8 cellular contexts compared by ENCODE assay signal in genomic region chr11:102452461-102453285, GRCh38. TPM values are rescaled to one million over a fixed set of nuclear protein-coding genes. Genes with fewer than 3 reads are reported as not detected.
DNase-seq lines count a peak whose midpoint lies in the region; ATAC-seq, FAIRE-seq and TF ChIP-seq lines count a peak whose summit lies in the region.

TMEM123 (minus strand) TSS chr11:102452765; CDS start chr11:102452623, 142 bp downstream.

- WGBS in right cardiac atrium: under 1% methylated on average over 82 of the region's 82 CpGs

- FAIRE-seq in GM12892 (lab: Jason Lieb, UNC): no peak

- H3K9me3 ChIP-seq in right cardiac atrium (ENCODE audit: control insufficient read depth, low read length): no peaks in the 10 kb centered on the region
- no peaks in the 10 kb centered on the region for H3K9me3 ChIP-seq in vagina

- DNase-seq in GM12892 (ENCODE audit: insufficient read length): peak; percentile 66
- DNase-seq in NCI-H1092 treated with DMSO at 0.1 percent for 48 hours (lab: John Stamatoyannopoulos, UW): peak; percentile 79
- DNase-seq in right cardiac atrium: peak; percentile 81 to 94 (median 94)
- DNase-seq in vagina (ENCODE audit: extremely low spot score in 2 of 2): no peak

- peak; percentile 89 for TF ChIP-seq POLR2A in GM12892 (IDR thresholded peaks at IDR 0.05; ENCODE audit: low read depth, low read length)
- peak in 1 of 2 donors; percentile 64 for TF ChIP-seq POLR2A in vagina (IDR thresholded peaks at IDR 0.05)

- ATAC-seq in HG02588 (IDR thresholded peaks at IDR 0.05; ENCODE audit: unreplicated experiment) (peak; percentile 59), right cardiac atrium (peak; percentile 94)

- no peak for TF ChIP-seq CTCF in vagina (IDR thresholded peaks at IDR 0.05)

- H3K27ac ChIP-seq in angular gyrus (ENCODE audit: low read depth, low read length): peak within 1 kb of the TSS; percentile 87
- H3K27ac ChIP-seq in right cardiac atrium (ENCODE audit: low read length): peak within 1 kb of the TSS; percentile 81
- peak within 1 kb of the TSS; percentile 93 for H3K27ac ChIP-seq in rectal smooth muscle tissue (ENCODE audit: low read depth, low read length)
- peak within 1 kb of the TSS; percentile 91 for H3K27ac ChIP-seq in vagina

- no peaks in the 10 kb centered on the region for H3K4me1 ChIP-seq in right cardiac atrium (ENCODE audit: control insufficient read depth, insufficient read depth, low read length)
- H3K4me1 ChIP-seq in rectal smooth muscle tissue (ENCODE audit: control insufficient read depth, insufficient read depth, low read length): peaks cover 23% of the 10 kb centered on the region
- peaks cover 61% of the 10 kb centered on the region for H3K4me1 ChIP-seq in vagina

- intact Hi-C loops in T-helper 2 cell treated with Interferon-gamma antibody and Interleukin-4, amounts not matched to agents 100 ng/mL and 5 ng/mL, for 36 hours (cut with micrococcal nuclease): loop anchor here (1.0 to 10.0 kb wide), 8 partner anchors 24 to 582 kb away; partner anchors contain the start of genes BIRC2, BIRC3 and CEP126
- intact Hi-C loops in right cardiac atrium (cut with DNase I) (loop anchor here in 1 of 4 donors (10.0 kb wide), 1 partner anchor 68 kb away; no protein-coding TSS in a partner anchor), vagina (cut with DNase I) (loop anchor here (5.0 kb wide), 1 partner anchor 105 kb away; the partner anchor contains the start of gene BIRC2)

- H3K36me3 ChIP-seq in rectal smooth muscle tissue (ENCODE audit: control insufficient read depth, insufficient read depth, low read length) (peaks cover 5% of the 10 kb centered on the region), vagina (no peaks in the 10 kb centered on the region)

- peak within 1 kb of the TSS; percentile 61 for H3K9ac ChIP-seq in rectal smooth muscle tissue (ENCODE audit: low read length)

- H3K4me3 ChIP-seq in right cardiac atrium (ENCODE audit: low read length) (peak within 1 kb of the TSS; percentile 63), rectal smooth muscle tissue (ENCODE audit: low read length) (peak within 1 kb of the TSS; percentile 97), vagina (peak within 1 kb of the TSS; percentile 94)

- H3K27me3 ChIP-seq in right cardiac atrium (ENCODE audit: control insufficient read depth, insufficient read depth): no peaks in the 10 kb centered on the region
- no peaks in the 10 kb centered on the region for H3K27me3 ChIP-seq in rectal smooth muscle tissue (ENCODE audit: control insufficient read depth, insufficient read depth, low read length)
- no peaks in the 10 kb centered on the region for H3K27me3 ChIP-seq in vagina

RNA-seq across cellular contexts. Expression of gene TMEM123, which starts in this region (rescaled TPM):
- 128 TPM for polyA plus RNA-seq in GM12892 (2012; ENCODE audit: missing spikeins)
- total RNA-seq in T-helper 2 cell treated with Interferon-gamma antibody and Interleukin-4, amounts not matched to agents 100 ng/mL and 5 ng/mL, for 36 hours: 380 and 403 TPM in 2 replicates
- total RNA-seq in right cardiac atrium: 100 to 1,000 TPM; 101 to 106 (median 101) TPM
- 52.4 TPM for polyA plus RNA-seq in right cardiac atrium
- total RNA-seq in vagina: 156 TPM

Comparison
In these comparisons a context has a peak if more than half of its experiments do, and no peak if none do; other contexts are left out.
1. DNase-seq: peak in GM12892 (single experiment), NCI-H1092 treated with DMSO at 0.1 percent for 48 hours (single experiment) and right cardiac atrium (3 of 3); none in vagina (0 of 2).
2. Peak in every context shown above with its lines, with median percentiles within 50 percentile points of each other: H3K27ac ChIP-seq and H3K4me3 ChIP-seq.